1 cellular context compared by ENCODE assay signal in genomic region chr1:229024528-229025119, GRCh38.
TF ChIP-seq lines count a peak whose summit lies in the region.

No MANE protein-coding gene starts in this region.

TF ChIP-seq in K562, 482 proteins besides CTCF, POLR2A, EP300 and RAD21 (continued from another document and continues in another):
- TF ChIP-seq, protein P1, sequence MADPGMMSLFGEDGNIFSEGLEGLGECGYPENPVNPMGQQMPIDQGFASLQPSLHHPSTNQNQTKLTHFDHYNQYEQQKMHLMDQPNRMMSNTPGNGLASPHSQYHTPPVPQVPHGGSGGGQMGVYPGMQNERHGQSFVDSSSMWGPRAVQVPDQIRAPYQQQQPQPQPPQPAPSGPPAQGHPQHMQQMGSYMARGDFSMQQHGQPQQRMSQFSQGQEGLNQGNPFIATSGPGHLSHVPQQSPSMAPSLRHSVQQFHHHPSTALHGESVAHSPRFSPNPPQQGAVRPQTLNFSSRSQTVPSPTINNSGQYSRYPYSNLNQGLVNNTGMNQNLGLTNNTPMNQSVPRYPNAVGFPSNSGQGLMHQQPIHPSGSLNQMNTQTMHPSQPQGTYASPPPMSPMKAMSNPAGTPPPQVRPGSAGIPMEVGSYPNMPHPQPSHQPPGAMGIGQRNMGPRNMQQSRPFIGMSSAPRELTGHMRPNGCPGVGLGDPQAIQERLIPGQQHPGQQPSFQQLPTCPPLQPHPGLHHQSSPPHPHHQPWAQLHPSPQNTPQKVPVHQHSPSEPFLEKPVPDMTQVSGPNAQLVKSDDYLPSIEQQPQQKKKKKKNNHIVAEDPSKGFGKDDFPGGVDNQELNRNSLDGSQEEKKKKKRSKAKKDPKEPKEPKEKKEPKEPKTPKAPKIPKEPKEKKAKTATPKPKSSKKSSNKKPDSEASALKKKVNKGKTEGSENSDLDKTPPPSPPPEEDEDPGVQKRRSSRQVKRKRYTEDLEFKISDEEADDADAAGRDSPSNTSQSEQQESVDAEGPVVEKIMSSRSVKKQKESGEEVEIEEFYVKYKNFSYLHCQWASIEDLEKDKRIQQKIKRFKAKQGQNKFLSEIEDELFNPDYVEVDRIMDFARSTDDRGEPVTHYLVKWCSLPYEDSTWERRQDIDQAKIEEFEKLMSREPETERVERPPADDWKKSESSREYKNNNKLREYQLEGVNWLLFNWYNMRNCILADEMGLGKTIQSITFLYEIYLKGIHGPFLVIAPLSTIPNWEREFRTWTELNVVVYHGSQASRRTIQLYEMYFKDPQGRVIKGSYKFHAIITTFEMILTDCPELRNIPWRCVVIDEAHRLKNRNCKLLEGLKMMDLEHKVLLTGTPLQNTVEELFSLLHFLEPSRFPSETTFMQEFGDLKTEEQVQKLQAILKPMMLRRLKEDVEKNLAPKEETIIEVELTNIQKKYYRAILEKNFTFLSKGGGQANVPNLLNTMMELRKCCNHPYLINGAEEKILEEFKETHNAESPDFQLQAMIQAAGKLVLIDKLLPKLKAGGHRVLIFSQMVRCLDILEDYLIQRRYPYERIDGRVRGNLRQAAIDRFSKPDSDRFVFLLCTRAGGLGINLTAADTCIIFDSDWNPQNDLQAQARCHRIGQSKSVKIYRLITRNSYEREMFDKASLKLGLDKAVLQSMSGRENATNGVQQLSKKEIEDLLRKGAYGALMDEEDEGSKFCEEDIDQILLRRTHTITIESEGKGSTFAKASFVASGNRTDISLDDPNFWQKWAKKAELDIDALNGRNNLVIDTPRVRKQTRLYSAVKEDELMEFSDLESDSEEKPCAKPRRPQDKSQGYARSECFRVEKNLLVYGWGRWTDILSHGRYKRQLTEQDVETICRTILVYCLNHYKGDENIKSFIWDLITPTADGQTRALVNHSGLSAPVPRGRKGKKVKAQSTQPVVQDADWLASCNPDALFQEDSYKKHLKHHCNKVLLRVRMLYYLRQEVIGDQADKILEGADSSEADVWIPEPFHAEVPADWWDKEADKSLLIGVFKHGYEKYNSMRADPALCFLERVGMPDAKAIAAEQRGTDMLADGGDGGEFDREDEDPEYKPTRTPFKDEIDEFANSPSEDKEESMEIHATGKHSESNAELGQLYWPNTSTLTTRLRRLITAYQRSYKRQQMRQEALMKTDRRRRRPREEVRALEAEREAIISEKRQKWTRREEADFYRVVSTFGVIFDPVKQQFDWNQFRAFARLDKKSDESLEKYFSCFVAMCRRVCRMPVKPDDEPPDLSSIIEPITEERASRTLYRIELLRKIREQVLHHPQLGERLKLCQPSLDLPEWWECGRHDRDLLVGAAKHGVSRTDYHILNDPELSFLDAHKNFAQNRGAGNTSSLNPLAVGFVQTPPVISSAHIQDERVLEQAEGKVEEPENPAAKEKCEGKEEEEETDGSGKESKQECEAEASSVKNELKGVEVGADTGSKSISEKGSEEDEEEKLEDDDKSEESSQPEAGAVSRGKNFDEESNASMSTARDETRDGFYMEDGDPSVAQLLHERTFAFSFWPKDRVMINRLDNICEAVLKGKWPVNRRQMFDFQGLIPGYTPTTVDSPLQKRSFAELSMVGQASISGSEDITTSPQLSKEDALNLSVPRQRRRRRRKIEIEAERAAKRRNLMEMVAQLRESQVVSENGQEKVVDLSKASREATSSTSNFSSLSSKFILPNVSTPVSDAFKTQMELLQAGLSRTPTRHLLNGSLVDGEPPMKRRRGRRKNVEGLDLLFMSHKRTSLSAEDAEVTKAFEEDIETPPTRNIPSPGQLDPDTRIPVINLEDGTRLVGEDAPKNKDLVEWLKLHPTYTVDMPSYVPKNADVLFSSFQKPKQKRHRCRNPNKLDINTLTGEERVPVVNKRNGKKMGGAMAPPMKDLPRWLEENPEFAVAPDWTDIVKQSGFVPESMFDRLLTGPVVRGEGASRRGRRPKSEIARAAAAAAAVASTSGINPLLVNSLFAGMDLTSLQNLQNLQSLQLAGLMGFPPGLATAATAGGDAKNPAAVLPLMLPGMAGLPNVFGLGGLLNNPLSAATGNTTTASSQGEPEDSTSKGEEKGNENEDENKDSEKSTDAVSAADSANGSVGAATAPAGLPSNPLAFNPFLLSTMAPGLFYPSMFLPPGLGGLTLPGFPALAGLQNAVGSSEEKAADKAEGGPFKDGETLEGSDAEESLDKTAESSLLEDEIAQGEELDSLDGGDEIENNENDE (IDR thresholded peaks at IDR 0.05; ENCODE audit: low read depth, low read length): no peak
- 0 out of 2 replicates have a peak, but pooled peaks have one; percentile 20 for TF ChIP-seq ATF7 (IDR thresholded peaks at IDR 0.05)
- TF ChIP-seq PRDM10 (IDR thresholded peaks at IDR 0.05; ENCODE audit: partially characterized antibody): peak; percentile 32
- peak; percentile 85 for TF ChIP-seq JUNB (CRISPR knock-in tag; conservative IDR thresholded peaks at IDR 0.05)
- TF ChIP-seq, protein P2, sequence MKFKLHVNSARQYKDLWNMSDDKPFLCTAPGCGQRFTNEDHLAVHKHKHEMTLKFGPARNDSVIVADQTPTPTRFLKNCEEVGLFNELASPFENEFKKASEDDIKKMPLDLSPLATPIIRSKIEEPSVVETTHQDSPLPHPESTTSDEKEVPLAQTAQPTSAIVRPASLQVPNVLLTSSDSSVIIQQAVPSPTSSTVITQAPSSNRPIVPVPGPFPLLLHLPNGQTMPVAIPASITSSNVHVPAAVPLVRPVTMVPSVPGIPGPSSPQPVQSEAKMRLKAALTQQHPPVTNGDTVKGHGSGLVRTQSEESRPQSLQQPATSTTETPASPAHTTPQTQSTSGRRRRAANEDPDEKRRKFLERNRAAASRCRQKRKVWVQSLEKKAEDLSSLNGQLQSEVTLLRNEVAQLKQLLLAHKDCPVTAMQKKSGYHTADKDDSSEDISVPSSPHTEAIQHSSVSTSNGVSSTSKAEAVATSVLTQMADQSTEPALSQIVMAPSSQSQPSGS (CRISPR knock-in tag; IDR thresholded peaks at IDR 0.05): no peak
- no peak for TF ChIP-seq ZBTB26 (CRISPR knock-in tag; IDR thresholded peaks at IDR 0.05)
- no peak for TF ChIP-seq YBX1 (IDR thresholded peaks at IDR 0.05)
- TF ChIP-seq, protein P3, sequence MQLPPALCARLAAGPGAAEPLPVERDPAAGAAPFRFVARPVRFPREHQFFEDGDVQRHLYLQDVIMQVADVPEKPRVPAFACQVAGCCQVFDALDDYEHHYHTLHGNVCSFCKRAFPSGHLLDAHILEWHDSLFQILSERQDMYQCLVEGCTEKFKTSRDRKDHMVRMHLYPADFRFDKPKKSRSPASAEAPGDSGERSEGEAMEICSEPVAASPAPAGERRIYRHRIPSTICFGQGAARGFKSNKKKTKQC (CRISPR knock-in tag; IDR thresholded peaks at IDR 0.05): no peak
- TF ChIP-seq ZBTB2 (IDR thresholded peaks at IDR 0.05): no peak
- TF ChIP-seq MAFK (IDR thresholded peaks at IDR 0.05; ENCODE audit: low read length): peak; percentile 88
- TF ChIP-seq GATAD2B (IDR thresholded peaks at IDR 0.05; ENCODE audit: borderline replicate concordance): no peak
- TF ChIP-seq, protein P4, sequence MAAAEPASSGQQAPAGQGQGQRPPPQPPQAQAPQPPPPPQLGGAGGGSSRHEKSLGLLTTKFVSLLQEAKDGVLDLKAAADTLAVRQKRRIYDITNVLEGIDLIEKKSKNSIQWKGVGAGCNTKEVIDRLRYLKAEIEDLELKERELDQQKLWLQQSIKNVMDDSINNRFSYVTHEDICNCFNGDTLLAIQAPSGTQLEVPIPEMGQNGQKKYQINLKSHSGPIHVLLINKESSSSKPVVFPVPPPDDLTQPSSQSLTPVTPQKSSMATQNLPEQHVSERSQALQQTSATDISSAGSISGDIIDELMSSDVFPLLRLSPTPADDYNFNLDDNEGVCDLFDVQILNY (CRISPR knock-in tag; IDR thresholded peaks at IDR 0.05): no peak
- TF ChIP-seq, protein P5, sequence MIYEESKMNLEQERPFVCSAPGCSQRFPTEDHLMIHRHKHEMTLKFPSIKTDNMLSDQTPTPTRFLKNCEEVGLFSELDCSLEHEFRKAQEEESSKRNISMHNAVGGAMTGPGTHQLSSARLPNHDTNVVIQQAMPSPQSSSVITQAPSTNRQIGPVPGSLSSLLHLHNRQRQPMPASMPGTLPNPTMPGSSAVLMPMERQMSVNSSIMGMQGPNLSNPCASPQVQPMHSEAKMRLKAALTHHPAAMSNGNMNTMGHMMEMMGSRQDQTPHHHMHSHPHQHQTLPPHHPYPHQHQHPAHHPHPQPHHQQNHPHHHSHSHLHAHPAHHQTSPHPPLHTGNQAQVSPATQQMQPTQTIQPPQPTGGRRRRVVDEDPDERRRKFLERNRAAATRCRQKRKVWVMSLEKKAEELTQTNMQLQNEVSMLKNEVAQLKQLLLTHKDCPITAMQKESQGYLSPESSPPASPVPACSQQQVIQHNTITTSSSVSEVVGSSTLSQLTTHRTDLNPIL (CRISPR knock-in tag; IDR thresholded peaks at IDR 0.05): no peak
- TF ChIP-seq ILK (tag; IDR thresholded peaks at IDR 0.05; ENCODE audit: borderline replicate concordance, low read depth): no peak
